Comparison of ENCODE assay signal across 1 cellular context in genomic region chr2:127293758-127294562, GRCh38.
TF ChIP-seq lines count a peak whose summit lies in the region.

Gene ERCC3 (minus strand): TSS chr2:127294144. CDS start chr2:127294081, 63 bp downstream.

TF ChIP-seq in HepG2, 621 proteins besides CTCF, POLR2A, EP300 and RAD21 (continued from another document and continues in another):
- TF ChIP-seq UBTF (CRISPR knock-in tag; IDR thresholded peaks at IDR 0.05), result peak; percentile 88
- no peak for TF ChIP-seq ETS1 (CRISPR knock-in tag; IDR thresholded peaks at IDR 0.05)
- TF ChIP-seq ZNF598 (CRISPR knock-in tag; IDR thresholded peaks at IDR 0.05; ENCODE audit: borderline replicate concordance), result peak; percentile 88; the same call in 1 of the 2 replicates
- TF ChIP-seq ZBTB7A (CRISPR knock-in tag; IDR thresholded peaks at IDR 0.05), result peak; percentile 89
- TF ChIP-seq HDAC6 (IDR thresholded peaks at IDR 0.05; ENCODE audit: low read depth, low read length), result no peak
- peak; percentile 41; the same call in 1 of the 2 replicates for TF ChIP-seq MEIS2 (CRISPR knock-in tag; IDR thresholded peaks at IDR 0.05)
- 0 out of 2 replicates have a peak, but pooled peaks have one; percentile 20 for TF ChIP-seq SIN3B (IDR thresholded peaks at IDR 0.05; ENCODE audit: low read length)
- TF ChIP-seq GMEB2 (CRISPR knock-in tag; IDR thresholded peaks at IDR 0.05; ENCODE audit: low read depth), result no peak
- no peak for TF ChIP-seq TBL1XR1 (IDR thresholded peaks at IDR 0.05; ENCODE audit: borderline replicate concordance, low read length, partially characterized antibody)
- peak; percentile 98 for TF ChIP-seq YEATS2 (CRISPR knock-in tag; IDR thresholded peaks at IDR 0.05; ENCODE audit: borderline replicate concordance)
- TF ChIP-seq ZBTB26 (CRISPR knock-in tag; IDR thresholded peaks at IDR 0.05; ENCODE audit: borderline replicate concordance), result peak; percentile 69
- no peak for TF ChIP-seq TBX3 (IDR thresholded peaks at IDR 0.05; ENCODE audit: borderline replicate concordance)
- peak; percentile 98 for TF ChIP-seq DNMT1 (CRISPR knock-in tag; IDR thresholded peaks at IDR 0.05)
- TF ChIP-seq ZBTB43 (CRISPR knock-in tag; conservative IDR thresholded peaks at IDR 0.05), result no peak
- TF ChIP-seq ZNF468 (CRISPR knock-in tag; IDR thresholded peaks at IDR 0.05), result no peak
- peak; percentile 99 for TF ChIP-seq KDM5B (CRISPR knock-in tag; IDR thresholded peaks at IDR 0.05; ENCODE audit: borderline replicate concordance)
- TF ChIP-seq ZNF318 (CRISPR knock-in tag; IDR thresholded peaks at IDR 0.05), result peak; percentile 63; the same call in 1 of the 2 replicates
- TF ChIP-seq TAF15 (IDR thresholded peaks at IDR 0.05; ENCODE audit: low read depth, low read length, poor library complexity, severe bottlenecking), result peak; percentile 37
- peak; percentile 61 for TF ChIP-seq HNRNPLL (IDR thresholded peaks at IDR 0.05; ENCODE audit: low read depth, low read length, poor library complexity, severe bottlenecking)
- peak; percentile 91; the same call in 1 of the 2 replicates for TF ChIP-seq RELA (CRISPR knock-in tag; IDR thresholded peaks at IDR 0.05)
- peak; percentile 37; the same call in 1 of the 2 replicates for TF ChIP-seq DPF2 (CRISPR knock-in tag; IDR thresholded peaks at IDR 0.05; ENCODE audit: borderline replicate concordance, low read depth)
- peak; percentile 75 for TF ChIP-seq AGO1 (IDR thresholded peaks at IDR 0.05; ENCODE audit: low read depth, low read length, poor library complexity, severe bottlenecking)
- peak; percentile 83; the same call in 1 of the 2 replicates for TF ChIP-seq ZNF543 (CRISPR knock-in tag; IDR thresholded peaks at IDR 0.05)
- TF ChIP-seq ZBTB38 (CRISPR knock-in tag; IDR thresholded peaks at IDR 0.05), result peak; percentile 90
- peak; percentile 95 for TF ChIP-seq ZZZ3 (CRISPR knock-in tag; IDR thresholded peaks at IDR 0.05; ENCODE audit: borderline replicate concordance)
- no peak for TF ChIP-seq PRDM10 (CRISPR knock-in tag; IDR thresholded peaks at IDR 0.05; ENCODE audit: low read depth)
- TF ChIP-seq NONO (IDR thresholded peaks at IDR 0.05), result no peak
- peak; percentile 93 for TF ChIP-seq NONO (CRISPR knock-in tag; conservative IDR thresholded peaks at IDR 0.05)
- TF ChIP-seq FOXK1 (CRISPR knock-in tag; IDR thresholded peaks at IDR 0.05; ENCODE audit: borderline replicate concordance, low read depth), result peak; percentile 73; the same call in 1 of the 2 replicates
- peak; percentile 25; the same call in 1 of the 2 replicates for TF ChIP-seq ZNF251 (CRISPR knock-in tag; IDR thresholded peaks at IDR 0.05)
- TF ChIP-seq SETDB1 (CRISPR knock-in tag; IDR thresholded peaks at IDR 0.05; ENCODE audit: borderline replicate concordance), result no peak
- no peak for TF ChIP-seq ZNF17 (CRISPR knock-in tag; IDR thresholded peaks at IDR 0.05)
- TF ChIP-seq ZNF138 (CRISPR knock-in tag; IDR thresholded peaks at IDR 0.05; ENCODE audit: low read depth), result peak; percentile 99
- TF ChIP-seq ZNF18 (CRISPR knock-in tag; IDR thresholded peaks at IDR 0.05; ENCODE audit: insufficient replicate concordance), result peak; percentile 55
- TF ChIP-seq YY1 (IDR thresholded peaks at IDR 0.05; ENCODE audit: insufficient read depth, insufficient replicate concordance, low read depth, low read length), result peak; percentile 68
- TF ChIP-seq RARA (CRISPR knock-in tag; IDR thresholded peaks at IDR 0.05), result peak; percentile 40
- peak; percentile 53; the same call in 1 of the 2 replicates for TF ChIP-seq ZNF225 (CRISPR knock-in tag; IDR thresholded peaks at IDR 0.05)
- TF ChIP-seq ZNF224 (CRISPR knock-in tag; IDR thresholded peaks at IDR 0.05), result peak; percentile 70; the same call in 1 of the 2 replicates
- TF ChIP-seq CAMTA2 (CRISPR knock-in tag; IDR thresholded peaks at IDR 0.05; ENCODE audit: borderline replicate concordance), result peak; percentile 96
